8 cellular contexts compared by ENCODE assay signal in the genomic region with DNA sequence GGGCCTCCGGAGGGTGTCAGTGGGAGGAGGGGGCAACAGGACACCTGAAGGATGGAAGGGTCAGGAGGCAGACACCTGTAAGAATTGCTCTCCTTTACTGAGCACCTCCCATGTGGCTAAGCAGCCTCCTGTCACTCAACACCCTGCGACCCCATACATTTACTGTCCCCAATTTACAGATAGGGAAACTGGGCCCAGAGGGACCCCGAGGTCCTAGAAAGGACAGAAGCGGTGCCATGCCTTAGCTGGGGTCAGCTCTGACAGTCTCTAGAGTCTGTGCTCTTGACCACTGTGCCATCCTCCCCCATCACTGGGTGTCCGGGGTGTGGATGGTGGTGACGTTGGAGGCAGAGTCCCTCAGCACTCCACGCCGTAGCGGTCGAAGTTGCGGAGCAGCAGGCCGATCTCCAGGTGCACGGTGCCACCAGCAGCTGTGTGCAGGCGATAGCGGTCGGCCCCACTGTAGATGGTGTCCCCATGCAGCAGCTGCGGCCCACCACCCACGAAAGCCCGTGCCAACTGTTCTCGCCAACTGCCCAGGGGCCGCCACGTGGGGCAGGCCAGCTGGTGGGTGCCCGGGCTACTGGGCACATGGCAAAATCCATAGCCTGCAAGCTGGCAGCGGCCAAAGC. TPM values are rescaled to one million over a fixed set of nuclear protein-coding genes. Genes with fewer than 3 reads are reported as not detected.
A peak's percentile ranks its signal among the peaks of the same experiment; 100 is the strongest.
DNase-seq lines count a peak whose midpoint lies in the region; ATAC-seq and TF ChIP-seq lines count a peak whose summit lies in the region.

No MANE protein-coding gene starts in this region.

- peak in 1 of 5 donors; percentile 51 for DNase-seq in CD4-positive, alpha-beta memory T cell
- no peak for DNase-seq in MM.1S
- DNase-seq in endodermal cell: no peak
- DNase-seq in osteocyte (ENCODE audit: extremely low spot score, unreplicated experiment): no peak
- no peak for DNase-seq in body of pancreas
- no peak for DNase-seq in stimulated activated CD4-positive, alpha-beta T cell treated with anti-CD3 and anti-CD28 coated beads, Interleukin-4, amount 100 ng/mL, for 24 hours
- no peak for DNase-seq in NCI-H1105 (lab: John Stamatoyannopoulos, UW)

- H3K4me1 Mint-ChIP-seq in CD4-positive, alpha-beta memory T cell: peaks cover 44 to 69% (median 56%) of the 10 kb centered on the region in 4 donors
- H3K4me1 Mint-ChIP-seq in endodermal cell: peaks cover 14% of the 10 kb centered on the region
- H3K4me1 Mint-ChIP-seq in osteocyte (ENCODE audit: unreplicated experiment): peaks cover 18% of the 10 kb centered on the region

- peaks cover 6% of the 10 kb centered on the region; the same call in 1 of the 2 replicates for H3F3A ChIP-seq in MM.1S (ENCODE audit: insufficient read depth, low read length)

- H3K27ac ChIP-seq in CD4-positive, alpha-beta memory T cell (ENCODE audit: low read depth, low read length): peak overlapping the region; percentile 91
- H3K27ac ChIP-seq in MM.1S (ENCODE audit: low read length): no peak overlapping the region; the same call in 1 of the 2 replicates
- no peak overlapping the region for H3K27ac ChIP-seq in endodermal cell (ENCODE audit: low read depth, low read length)
- H3K27ac ChIP-seq in body of pancreas: no peak overlapping the region

- H3K9me2 ChIP-seq in MM.1S (replicated peaks; ENCODE audit: insufficient read depth, low read length): no peaks in the 10 kb centered on the region

- intact Hi-C loops in CD4-positive, alpha-beta memory T cell (cut with micrococcal nuclease): loop anchor here (1.0 to 5.0 kb wide), 4 partner anchors 9 to 198 kb away; no protein-coding TSS in a partner anchor
- intact Hi-C loops in body of pancreas (cut with DNase I): no loop called here

- H4K20me1 ChIP-seq in MM.1S (ENCODE audit: insufficient read depth, low read length): no peaks in the 10 kb centered on the region

- peak overlapping the region; percentile 96; the same call in 1 of the 2 replicates for H3K4me2 ChIP-seq in MM.1S (ENCODE audit: low read depth, low read length)

- peak overlapping the region; percentile 89 to 99 (median 96) for H3K27ac Mint-ChIP-seq in CD4-positive, alpha-beta memory T cell
- no peak overlapping the region for H3K27ac Mint-ChIP-seq in endodermal cell
- peak overlapping the region; percentile 91 for H3K27ac Mint-ChIP-seq in osteocyte (ENCODE audit: unreplicated experiment)

- no peaks in the 10 kb centered on the region for H3K27me3 ChIP-seq in CD4-positive, alpha-beta memory T cell (ENCODE audit: insufficient read depth, low read length)
- H3K27me3 ChIP-seq in MM.1S (replicated peaks; ENCODE audit: insufficient read depth, low read length): no peaks in the 10 kb centered on the region
- no peaks in the 10 kb centered on the region for H3K27me3 ChIP-seq in endodermal cell (ENCODE audit: control insufficient read depth, insufficient read depth, low read length, poor library complexity, severe bottlenecking)
- H3K27me3 ChIP-seq in body of pancreas: no peaks in the 10 kb centered on the region

- H2AFZ ChIP-seq in MM.1S (ENCODE audit: low read length): no peak overlapping the region

- H3K9ac ChIP-seq in MM.1S (ENCODE audit: low read length): no peak overlapping the region; the same call in 1 of the 2 replicates
- H3K9ac ChIP-seq in endodermal cell (ENCODE audit: extremely low read depth, low read length, poor library complexity, severe bottlenecking): no peak overlapping the region

- no peaks in the 10 kb centered on the region for H3K9me3 ChIP-seq in CD4-positive, alpha-beta memory T cell (ENCODE audit: control insufficient read depth in 1 of 2, low read length in 2 of 2)
- H3K9me3 ChIP-seq in MM.1S (replicated peaks; ENCODE audit: insufficient read depth, low read length): no peaks in the 10 kb centered on the region
- no peaks in the 10 kb centered on the region for H3K9me3 ChIP-seq in endodermal cell (ENCODE audit: control insufficient read depth, low read length)
- H3K9me3 ChIP-seq in body of pancreas: no peaks in the 10 kb centered on the region

- no peaks in the 10 kb centered on the region for H3K36me3 ChIP-seq in CD4-positive, alpha-beta memory T cell (ENCODE audit: insufficient read depth, low read length)
- no peaks in the 10 kb centered on the region for H3K36me3 ChIP-seq in MM.1S (replicated peaks; ENCODE audit: insufficient read depth, low read length)
- H3K36me3 ChIP-seq in endodermal cell (ENCODE audit: control insufficient read depth, insufficient read depth, low read length): peaks cover 5% of the 10 kb centered on the region
- H3K36me3 ChIP-seq in body of pancreas (replicated peaks in 1 of 2; ENCODE audit: insufficient read depth in 1 of 2, low read depth in 2 of 2): no peaks in the 10 kb centered on the region

- peaks cover 63% of the 10 kb centered on the region for H3K4me1 ChIP-seq in CD4-positive, alpha-beta memory T cell (ENCODE audit: insufficient read depth, low read length)
- H3K4me1 ChIP-seq in MM.1S (ENCODE audit: low read length) (peaks cover 5% of the 10 kb centered on the region; the same call in 1 of the 2 replicates), endodermal cell (ENCODE audit: control insufficient read depth, insufficient read depth, low read length) (no peaks in the 10 kb centered on the region), body of pancreas (peaks cover 41% of the 10 kb centered on the region)

- H3K9me3 Mint-ChIP-seq in CD4-positive, alpha-beta memory T cell: peaks cover 0 to 6% (median 0%) of the 10 kb centered on the region in 8 donors
- H3K9me3 Mint-ChIP-seq in endodermal cell (no peaks in the 10 kb centered on the region), osteocyte (ENCODE audit: unreplicated experiment) (no peaks in the 10 kb centered on the region)

- no peak overlapping the region for H3K4me3 ChIP-seq in CD4-positive, alpha-beta memory T cell (ENCODE audit: low read length in 2 of 2)
- H3K4me3 ChIP-seq in MM.1S (ENCODE audit: low read length) (peak overlapping the region; percentile 91), endodermal cell (ENCODE audit: low read length) (peak overlapping the region; percentile 92), body of pancreas (peak overlapping the region in 1 of 2 donors; percentile 24)

- no peak for TF ChIP-seq POLR2A in body of pancreas (IDR thresholded peaks at IDR 0.05)

- ATAC-seq in body of pancreas (no peak), HG02571 (IDR thresholded peaks at IDR 0.05; ENCODE audit: unreplicated experiment) (no peak)

- peak overlapping the region; percentile 68 to 90 (median 81) for H3K4me3 Mint-ChIP-seq in CD4-positive, alpha-beta memory T cell
- peak overlapping the region; percentile 79 for H3K4me3 Mint-ChIP-seq in endodermal cell
- peak overlapping the region; percentile 84 for H3K4me3 Mint-ChIP-seq in osteocyte (ENCODE audit: unreplicated experiment)

- WGBS in endodermal cell (ENCODE audit: insufficient coverage in 1 of 2, insufficient read length in 1 of 2), 2 experiments: 91 to 95% methylated on average over 19 to 24 of the region's 24 CpGs
- WGBS in body of pancreas, 2 donors: 40 to 81% methylated on average over 1 to 24 of the region's 24 CpGs

- POLR2A ChIA-PET in CD4-positive, alpha-beta memory T cell (lab: Charles Lee; ENCODE audit: partially characterized antibody): interaction anchor here (0.9 to 13.8 kb wide), 6 partner anchors 8 to 90 kb away, joined by 3 to 273 read pairs (median 160); a partner anchor contains a TSS

- CTCF ChIA-PET in CD4-positive, alpha-beta memory T cell (lab: Charles Lee; ENCODE audit: partially characterized antibody): interaction anchor here (0.6 to 3.4 kb wide), 11 partner anchors 8 to 150 kb away, joined by 3 to 30 read pairs (median 5); a partner anchor contains a TSS

- TF ChIP-seq CTCF in MM.1S (IDR thresholded peaks at IDR 0.05; ENCODE audit: low read length) (no peak), endodermal cell (conservative IDR thresholded peaks at IDR 0.05) (no peak), osteocyte (IDR thresholded peaks at IDR 0.05) (no peak), body of pancreas (IDR thresholded peaks at IDR 0.05) (no peak)

- H3K79me2 ChIP-seq in MM.1S (ENCODE audit: low read length): peaks cover 3% of the 10 kb centered on the region; the same call in 1 of the 2 replicates

- H3K36me3 Mint-ChIP-seq in CD4-positive, alpha-beta memory T cell: peaks cover 0 to 35% of the 10 kb centered on the region in 2 donors
- H3K36me3 Mint-ChIP-seq in endodermal cell (ENCODE audit: low read depth) (peaks cover 4% of the 10 kb centered on the region), osteocyte (ENCODE audit: unreplicated experiment) (no peaks in the 10 kb centered on the region)

- no peaks in the 10 kb centered on the region for H3K27me3 Mint-ChIP-seq in CD4-positive, alpha-beta memory T cell
- H3K27me3 Mint-ChIP-seq in endodermal cell (ENCODE audit: insufficient read depth) (peaks cover 13% of the 10 kb centered on the region), osteocyte (ENCODE audit: unreplicated experiment) (no peaks in the 10 kb centered on the region)

RNA-seq across cellular contexts. Expression of a gene that starts 0.7 kb away (rescaled TPM):
- total RNA-seq in CD4-positive, alpha-beta memory T cell: 100 to 1,000 TPM; 136 to 143 TPM
- polyA plus RNA-seq in CD4-positive, alpha-beta memory T cell: 10 to 100 TPM; 28.1 to 83.7 TPM
- total RNA-seq in endodermal cell (10 to 100 TPM; 56.3 to 60.1 TPM), osteocyte (244 and 255 TPM in 2 replicates), body of pancreas (10 to 100 TPM in 1 of 2 donors, 1 to 10 TPM in 1; 7.8 to 17.1 TPM)
- 21.7 TPM for polyA plus RNA-seq in endodermal cell (2013, experiment 1 of 2)
- 26.9 TPM for polyA plus RNA-seq in endodermal cell (2013, experiment 2 of 2)

RNA-seq across cellular contexts. Expression of a gene that starts 9.5 kb away (rescaled TPM):
- total RNA-seq in CD4-positive, alpha-beta memory T cell: 10 to 100 TPM; 11.6 to 15.2 TPM
- polyA plus RNA-seq in CD4-positive, alpha-beta memory T cell: 10 to 100 TPM; 12.9 to 22.4 TPM
- 1 to 10 TPM; 4.5 to 6.2 TPM for total RNA-seq in endodermal cell
- polyA plus RNA-seq in endodermal cell (2013, experiment 1 of 2): 8.9 TPM
- 12.0 TPM for polyA plus RNA-seq in endodermal cell (2013, experiment 2 of 2)
- total RNA-seq in osteocyte: 4.6 and 5.5 TPM in 2 replicates
- 1 to 10 TPM in 1 of 2 donors, under 1 TPM in 1; 0.52 to 5.3 TPM for total RNA-seq in body of pancreas

RNA-seq across cellular contexts. Expression of a gene that starts 21.9 kb away (rescaled TPM):
- total RNA-seq in CD4-positive, alpha-beta memory T cell: 10 to 100 TPM; 14.3 to 16.1 TPM
- 1 to 10 TPM; 4.8 to 4.9 TPM for polyA plus RNA-seq in CD4-positive, alpha-beta memory T cell
- 10 to 100 TPM in 1 of 2 donors, 1 to 10 TPM in 1; 5.7 to 16.5 TPM for total RNA-seq in endodermal cell
- polyA plus RNA-seq in endodermal cell (2013, experiment 1 of 2): 8.9 TPM
- 10.4 TPM for polyA plus RNA-seq in endodermal cell (2013, experiment 2 of 2)
- 8.5 and 9.2 TPM in 2 replicates for total RNA-seq in osteocyte
- 10 to 100 TPM in 1 of 2 donors, 1 to 10 TPM in 1; 7.5 to 15.5 TPM for total RNA-seq in body of pancreas

RNA-seq across cellular contexts. Expression of a gene that starts 42.7 kb away (rescaled TPM):
- 10 to 100 TPM; 18.2 to 23.0 TPM for total RNA-seq in CD4-positive, alpha-beta memory T cell
- polyA plus RNA-seq in CD4-positive, alpha-beta memory T cell: 10 to 100 TPM; 46.4 to 58.6 TPM
- total RNA-seq in endodermal cell (10 to 100 TPM; 15.7 to 23.6 TPM), osteocyte (10.6 and 11.6 TPM in 2 replicates), body of pancreas (10 to 100 TPM in 1 of 2 donors, 1 to 10 TPM in 1; 4.3 to 22.8 TPM)
- 21.9 TPM for polyA plus RNA-seq in endodermal cell (2013, experiment 1 of 2)
- polyA plus RNA-seq in endodermal cell (2013, experiment 2 of 2): 19.8 TPM

RNA-seq across cellular contexts. Expression of a gene that starts 43.2 kb away (rescaled TPM):
- 10 to 100 TPM; 23.6 to 27.1 TPM for total RNA-seq in CD4-positive, alpha-beta memory T cell
- 10 to 100 TPM; 59.7 to 65.1 TPM for polyA plus RNA-seq in CD4-positive, alpha-beta memory T cell
- total RNA-seq in endodermal cell: 10 to 100 TPM; 18.0 to 21.6 TPM
- polyA plus RNA-seq in endodermal cell (2013, experiment 1 of 2): 44.2 TPM
- polyA plus RNA-seq in endodermal cell (2013, experiment 2 of 2): 36.3 TPM
- total RNA-seq in osteocyte: 12.5 and 19.8 TPM in 2 replicates
- total RNA-seq in body of pancreas: 10 to 100 TPM; 15.2 to 17.9 TPM

Comparison
In these comparisons a context has a peak if more than half of its experiments do, and no peak if none do; other contexts are left out.
1. H3K4me3 ChIP-seq: peak in MM.1S (single experiment) and endodermal cell (single experiment); none in CD4-positive, alpha-beta memory T cell (0 of 2).
2. Peak in every context shown above with its lines, with median percentiles within 50 percentile points of each other: H3K4me3 Mint-ChIP-seq.